ENCODE assay signal across 23 cellular contexts in genomic region chr14:99538733-99539132, GRCh38. TPM values are rescaled to one million over a fixed set of nuclear protein-coding genes. Genes with fewer than 3 reads are reported as not detected.
DNase-seq lines count a peak whose midpoint lies in the region; ATAC-seq, FAIRE-seq and TF ChIP-seq lines count a peak whose summit lies in the region.
"Had no signal": no experiment of that assay in that cellular context is flagged by ENCODE, and none has a peak within 500 bp of the region (broad histone marks: within the 10 kb centered on the region; RNA-seq: fewer than 3 reads in every experiment).

No MANE protein-coding gene starts in this region.

- 100% methylated on average over 2 of the region's 5 CpGs for WGBS in HepG2 (ENCODE audit: low lambda C conversion rate)
- WGBS in right lobe of liver (ENCODE audit: insufficient coverage, low coverage, low lambda C conversion rate, missing lambda C conversion rate) = 53% methylated on average over 3 of the region's 5 CpGs
- 78% methylated on average over 5 of the region's 5 CpGs; no CpG with 5 or more reads in 1 of the 2 experiments for WGBS in H1 (ENCODE audit: extremely low coverage in 1 of 2, insufficient coverage in 1 of 2, insufficient read length in 1 of 2, insufficient replicate concordance in 2 of 2, low coverage in 1 of 2, low lambda C conversion rate in 2 of 2, missing lambda C conversion rate in 1 of 2), 2 experiments
- WGBS in trophoblast cell (ENCODE audit: extremely low coverage, insufficient coverage, insufficient read length) = no CpG with 5 or more reads among the region's 5 CpGs

- H2BK20ac ChIP-seq in H1 (ENCODE audit: low read length) = 0 out of 2 replicates have a peak overlapping the region, but pooled peaks have one; percentile 66

- H3K23me2 ChIP-seq in H1 (ENCODE audit: low read depth, low read length) = no peaks in the 10 kb centered on the region

- H3K4me1 ChIP-seq in HepG2 (ENCODE audit: insufficient read depth, low read length) (peaks cover 51% of the 10 kb centered on the region), right lobe of liver (no peaks in the 10 kb centered on the region), H1 (replicated peaks in 1 of 4; ENCODE audit: control insufficient read depth in 3 of 4, insufficient read depth in 4 of 4, low read length in 3 of 4) (peaks cover 0 to 44% (median 20%) of the 10 kb centered on the region in 4 experiments; a peak in 6 of 7 replicates), trophoblast cell (ENCODE audit: control insufficient read depth in 1 of 2, insufficient read depth in 2 of 2, low read length in 2 of 2) (peaks cover 37 to 43% of the 10 kb centered on the region in 2 experiments), SJCRH30 (peaks cover 60% of the 10 kb centered on the region)

- in situ Hi-C loops in HepG2 (cut with HindIII; ENCODE audit: extremely low pct_ligation_motif_present, low pct_unique_long_range_greater_than_20kb) = no loop called here

- ATAC-seq in HepG2 (no peak), right lobe of liver (no peak), HG03521 (IDR thresholded peaks at IDR 0.05; ENCODE audit: unreplicated experiment) (no peak)
- ATAC-seq: activated naive CD8-positive, alpha-beta T cell treated with anti-CD3 and anti-CD28 coated beads, Interleukin-2, amount 50 U/mL, for 24 hours; left lobe of liver; natural killer cell; sciatic nerve had no signal

- H3K56ac ChIP-seq in H1 (replicated peaks; ENCODE audit: insufficient read length, low read depth, low read length) = no peak overlapping the region

- H4K20me1 ChIP-seq in HepG2 (ENCODE audit: insufficient read depth, low read length) (peaks cover 50% of the 10 kb centered on the region), H1 (replicated peaks in 1 of 2; ENCODE audit: control insufficient read depth in 1 of 2, insufficient read depth in 2 of 2, low read length in 2 of 2) (peaks cover 9 to 20% of the 10 kb centered on the region in 2 experiments)

- H3K27me3 ChIP-seq in HepG2 (ENCODE audit: control insufficient read depth in 1 of 2, insufficient read depth in 2 of 2, low read length in 2 of 2) (no peaks in the 10 kb centered on the region), right lobe of liver (no peaks in the 10 kb centered on the region), H1 (replicated peaks in 1 of 4; ENCODE audit: control insufficient read depth in 3 of 4, extremely low read depth in 1 of 4, insufficient read depth in 3 of 4, low read length in 3 of 4) (no peaks in the 10 kb centered on the region), trophoblast cell (ENCODE audit: insufficient read depth, low read length) (no peaks in the 10 kb centered on the region), SJCRH30 (no peaks in the 10 kb centered on the region)
- H3K27me3 ChIP-seq: BE2C, body of pancreas, pancreas, upper lobe of left lung had no signal

- TF ChIP-seq RAD21 in HepG2 (CRISPR knock-in tag; IDR thresholded peaks at IDR 0.05) (no peak), H1 (IDR thresholded peaks at IDR 0.05 in 1 of 2, conservative IDR thresholded peaks at IDR 0.05 in 1 of 2; ENCODE audit: low read depth in 2 of 2, low read length in 2 of 2) (no peak)

- TF ChIP-seq CTCF in HepG2 (CRISPR knock-in tag; IDR thresholded peaks at IDR 0.05) (no peak), right lobe of liver (IDR thresholded peaks at IDR 0.05) (no peak), H1 (IDR thresholded peaks at IDR 0.05; ENCODE audit: control extremely low read depth in 1 of 3, insufficient read depth in 1 of 3, low read depth in 1 of 3, low read length in 3 of 3) (no peak)

- H3K79me2 ChIP-seq in HepG2 (ENCODE audit: insufficient read depth, low read length) (peaks cover 61% of the 10 kb centered on the region), H1 (ENCODE audit: control insufficient read depth in 1 of 2, insufficient read depth in 2 of 2, low read length in 2 of 2) (peaks cover 0 to 60% of the 10 kb centered on the region in 2 experiments; a peak in 1 of 4 replicates), trophoblast cell (ENCODE audit: control insufficient read depth, insufficient read depth, low read length, poor library complexity) (peaks cover 8% of the 10 kb centered on the region)

- H3K4me3 ChIP-seq in HepG2 (replicated peaks in 1 of 3; ENCODE audit: insufficient read depth in 1 of 3, low read depth in 2 of 3, low read length in 3 of 3) (no peak overlapping the region), right lobe of liver (no peak overlapping the region), H1 (ENCODE audit: extremely low read depth in 1 of 4, insufficient read depth in 2 of 4, low read depth in 3 of 4, low read length in 4 of 4) (no peak overlapping the region), trophoblast cell (ENCODE audit: low read depth, low read length) (no peak overlapping the region), SJCRH30 (no peak overlapping the region)
- H3K4me3 ChIP-seq: body of pancreas, pancreas, upper lobe of left lung had no signal

- no peak for TF ChIP-seq EP300 in HepG2 (IDR thresholded peaks at IDR 0.05; ENCODE audit: low read depth in 2 of 2, low read length in 2 of 2)
- no peak for TF ChIP-seq EP300 in HepG2 (CRISPR knock-in tag; IDR thresholded peaks at IDR 0.05; ENCODE audit: borderline replicate concordance)
- no peak for TF ChIP-seq EP300 in H1 (IDR thresholded peaks at IDR 0.05; ENCODE audit: borderline replicate concordance in 1 of 2, low read depth in 2 of 2, low read length in 2 of 2)

- H4K91ac ChIP-seq in H1 (replicated peaks; ENCODE audit: insufficient read length, low read length) (no peak overlapping the region), trophoblast cell (ENCODE audit: low read depth, low read length) (no peak overlapping the region)

- H2BK5ac ChIP-seq in H1 (ENCODE audit: low read depth, low read length) = 0 out of 2 replicates have a peak overlapping the region, but pooled peaks have one; percentile 52
- no peak overlapping the region for H2BK5ac ChIP-seq in trophoblast cell (ENCODE audit: low read depth, low read length, poor library complexity)

- no TSS peak for BruUV-seq in HepG2 (replicated peaks; lab: Mats Ljungman, UMichigan)

- H3K9ac ChIP-seq in HepG2 (ENCODE audit: insufficient read depth, low read depth, low read length) = no peak overlapping the region
- H3K9ac ChIP-seq in H1 (replicated peaks in 1 of 4; ENCODE audit: extremely low read depth in 1 of 4, low read depth in 3 of 4, low read length in 3 of 4) = no peak overlapping the region
- no peak overlapping the region for H3K9ac ChIP-seq in trophoblast cell (ENCODE audit: low read length)

- H3K9me3 ChIP-seq in HepG2 (ENCODE audit: low read length) = no peaks in the 10 kb centered on the region
- H3K9me3 ChIP-seq in right lobe of liver = no peaks in the 10 kb centered on the region
- no peaks in the 10 kb centered on the region for H3K9me3 ChIP-seq in H1 (ENCODE audit: insufficient read depth in 2 of 2, low read depth in 1 of 2, low read length in 1 of 2)
- H3K9me3 ChIP-seq in trophoblast cell (ENCODE audit: insufficient read depth, low read depth, low read length) = no peaks in the 10 kb centered on the region
- H3K9me3 ChIP-seq in SJCRH30 (replicated peaks) = no peaks in the 10 kb centered on the region
- H3K9me3 ChIP-seq: BE2C, body of pancreas, pancreas, upper lobe of left lung had no signal

- H4K8ac ChIP-seq in H1 (ENCODE audit: extremely low read depth, insufficient read depth, low read length) (no peak overlapping the region), trophoblast cell (ENCODE audit: low read depth, low read length) (no peak overlapping the region)

- POLR2A ChIA-PET in HepG2 (lab: Yijun Ruan, JAX) = no interaction called here
- POLR2A ChIA-PET in H1 (lab: Charles Lee; ENCODE audit: partially characterized antibody) = interaction anchor here (1.0 kb wide), 1 partner anchor 10 kb away, joined by 6 read pairs; no protein-coding TSS in a partner anchor

- DNase-seq in HepG2 (ENCODE audit: low spot score) (no peak), right lobe of liver (no peak), H1 (ENCODE audit: low read depth in 1 of 2, low spot score in 2 of 2) (no peak), trophoblast cell (no peak), SJCRH30 (no peak)
- DNase-seq in activated CD4-positive, alpha-beta T cell treated with anti-CD3 and anti-CD28 coated beads for 4 hours = no peak
- no peak for DNase-seq in effector CD8-positive, alpha-beta T cell (lab: John Stamatoyannopoulos, UW)
- DNase-seq: activated CD4-positive, alpha-beta memory T cell treated with anti-CD3 and anti-CD28 coated beads, Interleukin-2, amount 10 ng/mL, durations not matched to agents 7 days and 5 days; activated gamma-delta T cell treated with Interleukin-2 at 50 U/mL for 16 hours; activated naive CD8-positive, alpha-beta T cell treated with anti-CD3 and anti-CD28 coated beads, Interleukin-2, amount 50 U/mL, for 24 hours; body of pancreas; natural killer cell; NCI-H187; NCI-H526; stimulated activated CD4-positive, alpha-beta T cell treated with anti-CD3 and anti-CD28 coated beads, Interleukin-15, amount 100 ng/mL, for 24 hours had no signal

- H2BK120ac ChIP-seq in H1 (replicated peaks; ENCODE audit: low read depth, low read length) = no peak overlapping the region
- no peak overlapping the region for H2BK120ac ChIP-seq in trophoblast cell (ENCODE audit: insufficient read depth, low read length, poor library complexity)

- H3K14ac ChIP-seq in H1 (ENCODE audit: insufficient read length) = no peak overlapping the region
- no peak overlapping the region for H3K14ac ChIP-seq in trophoblast cell (ENCODE audit: low read length)

- H2BK12ac ChIP-seq in H1 (ENCODE audit: low read depth, low read length) (peak overlapping the region; percentile 92; the same call in 1 of the 2 replicates), trophoblast cell (ENCODE audit: low read length) (no peak overlapping the region)

- H3K4me2 ChIP-seq in HepG2 (ENCODE audit: low read depth, low read length) (no peak overlapping the region), H1 (ENCODE audit: insufficient read depth in 1 of 2, low read depth in 2 of 2, low read length in 2 of 2) (no peak overlapping the region), trophoblast cell (ENCODE audit: low read length) (no peak overlapping the region)

- no peak overlapping the region for H2BK15ac ChIP-seq in H1 (ENCODE audit: low read length)

- H2AFZ ChIP-seq in HepG2 (ENCODE audit: low read length) (no peak overlapping the region), H1 (ENCODE audit: low read length) (no peak overlapping the region), trophoblast cell (ENCODE audit: insufficient read depth, low read length, poor library complexity) (no peak overlapping the region)

- intact Hi-C loops in HepG2 (cut with micrococcal nuclease; ENCODE audit: unreplicated experiment) (no loop called here), right lobe of liver (cut with DNase I) (no loop called here)

- H3K27ac ChIP-seq in HepG2 (ENCODE audit: extremely low read length, insufficient read depth, low read length) (no peak overlapping the region), right lobe of liver (no peak overlapping the region), H1 (ENCODE audit: low read depth, low read length) (no peak overlapping the region), trophoblast cell (ENCODE audit: low read depth, low read length) (no peak overlapping the region), SJCRH30 (no peak overlapping the region)
- H3K27ac ChIP-seq: epithelial cell of prostate, pancreas, upper lobe of left lung had no signal

- H4K5ac ChIP-seq in H1 (ENCODE audit: insufficient read length, low read depth, low read length) = no peak overlapping the region

- H3K4ac ChIP-seq in H1 (replicated peaks; ENCODE audit: insufficient read length, low read depth, low read length) (peak overlapping the region; percentile 21), trophoblast cell (ENCODE audit: low read depth, low read length) (peak overlapping the region; percentile 29)

- TF ChIP-seq POLR2A in HepG2 (IDR thresholded peaks at IDR 0.05; ENCODE audit: insufficient read depth in 1 of 2, low read depth in 2 of 2, low read length in 2 of 2) = no peak
- no peak for TF ChIP-seq POLR2A in right lobe of liver (IDR thresholded peaks at IDR 0.05)
- no peak for TF ChIP-seq POLR2A in H1 (IDR thresholded peaks at IDR 0.05; ENCODE audit: control extremely low read depth in 1 of 2, low read depth in 2 of 2, low read length in 2 of 2)

- CTCF ChIA-PET in HepG2 (lab: Yijun Ruan, JAX; ENCODE audit: low intra/inter-chr PET ratio, low total read pairs) = no interaction called here
- CTCF ChIA-PET in H1 (lab: Charles Lee; ENCODE audit: partially characterized antibody) = interaction anchor here (0.9 to 6.2 kb wide), 16 partner anchors 10 to 213 kb away, joined by 3 to 40 read pairs (median 5); no protein-coding TSS in a partner anchor

- no peak overlapping the region for H3K18ac ChIP-seq in H1 (ENCODE audit: extremely low read depth, low read length)
- peak overlapping the region; percentile 5 for H3K18ac ChIP-seq in trophoblast cell (ENCODE audit: low read length)

- no peak overlapping the region for H4K12ac ChIP-seq in trophoblast cell (ENCODE audit: low read depth, low read length)

- H3K23ac ChIP-seq in H1 (ENCODE audit: insufficient read length) (no peak overlapping the region), trophoblast cell (ENCODE audit: low read length) (no peak overlapping the region)

- H3K79me1 ChIP-seq in H1 (ENCODE audit: low read depth, low read length) (peaks cover 32% of the 10 kb centered on the region), trophoblast cell (ENCODE audit: low read length) (peaks cover 6% of the 10 kb centered on the region)

- peaks cover 0 to 3% of the 10 kb centered on the region in 2 experiments; a peak in 2 of 5 replicates for H3K36me3 ChIP-seq in HepG2 (replicated peaks in 1 of 2; ENCODE audit: control insufficient read depth in 1 of 2, insufficient read depth in 2 of 2, low read length in 2 of 2)
- no peaks in the 10 kb centered on the region for H3K36me3 ChIP-seq in right lobe of liver
- no peaks in the 10 kb centered on the region for H3K36me3 ChIP-seq in H1 (ENCODE audit: control insufficient read depth in 2 of 4, insufficient read depth in 4 of 4, low read length in 3 of 4)
- H3K36me3 ChIP-seq in trophoblast cell (ENCODE audit: control insufficient read depth in 1 of 2, insufficient read depth in 2 of 2, low read length in 2 of 2) = peaks cover 0 to 4% of the 10 kb centered on the region in 2 experiments
- H3K36me3 ChIP-seq in SJCRH30 = no peaks in the 10 kb centered on the region
- H3K36me3 ChIP-seq: pancreas, upper lobe of left lung had no signal

- H2AK5ac ChIP-seq in H1 (ENCODE audit: low read depth, low read length) (peak overlapping the region; percentile 65; the same call in 1 of the 2 replicates), trophoblast cell (ENCODE audit: low read length) (no peak overlapping the region)

- no peak for FAIRE-seq in HepG2 (lab: Jason Lieb, UNC)
- no peak for FAIRE-seq in H1 (lab: Jason Lieb, UNC)
- FAIRE-seq: GM12891, pancreas had no signal

RNA-seq across cellular contexts. Expression of gene CCNK, which starts 57.5 kb away (rescaled TPM):
- total RNA-seq in HepG2 (2016; rRNA removed; fragmentation: Illumina TruSeq; extraction: Trizol) = 9.7 and 16.5 TPM in 2 replicates
- 5.1 and 6.8 TPM in 2 replicates for total RNA-seq in HepG2 (2016; cell fraction: cytosol; rRNA removed; fragmentation: Illumina TruSeq; extraction: Trizol; ENCODE audit: low read depth)
- total RNA-seq in HepG2 (2016; cell fraction: insoluble cytoplasmic fraction; rRNA removed; fragmentation: Illumina TruSeq; extraction: Trizol) = 10.3 and 17.3 TPM in 2 replicates
- total RNA-seq in HepG2 (2016; cell fraction: membrane; rRNA removed; fragmentation: Illumina TruSeq; extraction: Trizol) = 17.8 and 18.8 TPM in 2 replicates
- 27.1 and 31.3 TPM in 2 replicates for total RNA-seq in HepG2 (2016; cell fraction: nucleus; rRNA removed; fragmentation: Illumina TruSeq; extraction: Trizol)
- polyA plus RNA-seq in HepG2 (2011; rRNA removed) = 4.9 and 14.0 TPM in 2 replicates
- 4.0 and 5.4 TPM in 2 replicates for polyA plus RNA-seq in HepG2 (2011; cell fraction: cytosol; rRNA removed)
- 10.8 and 10.9 TPM in 2 replicates for polyA plus RNA-seq in HepG2 (2011; cell fraction: nucleus; rRNA removed)
- polyA plus RNA-seq in HepG2 (2012) = 25.5 and 37.8 TPM in 2 replicates
- polyA plus RNA-seq in HepG2 (2016; cell fraction: cytosol; fragmentation: Illumina TruSeq; extraction: Trizol; ENCODE audit: low read depth) = 13.3 and 14.2 TPM in 2 replicates
- 30.0 and 42.2 TPM in 2 replicates for polyA plus RNA-seq in HepG2 (2016; cell fraction: insoluble cytoplasmic fraction; fragmentation: Illumina TruSeq; extraction: Trizol; ENCODE audit: low read depth)
- polyA plus RNA-seq in HepG2 (2016; cell fraction: membrane; fragmentation: Illumina TruSeq; extraction: Trizol; ENCODE audit: low read depth) = 26.4 and 33.9 TPM in 2 replicates
- 35.3 and 41.4 TPM in 2 replicates for polyA plus RNA-seq in HepG2 (2016; cell fraction: nucleus; fragmentation: Illumina TruSeq; extraction: Trizol; ENCODE audit: insufficient read depth, low read depth)
- 10.0 and 16.9 TPM in 2 replicates for polyA minus RNA-seq in HepG2 (2011; rRNA and poly(A)+ RNA removed; ENCODE audit: low replicate concordance)
- 15.8 and 19.7 TPM in 2 replicates for polyA minus RNA-seq in HepG2 (2011; cell fraction: cytosol; rRNA and poly(A)+ RNA removed)
- 40.8 and 43.4 TPM in 2 replicates for polyA minus RNA-seq in HepG2 (2011; cell fraction: nucleus; rRNA and poly(A)+ RNA removed)
- 10 to 100 TPM; 11.8 to 23.4 (median 15.4) TPM for total RNA-seq in right lobe of liver
- total RNA-seq in H1 (2021; fragmentation: NEBNext Ultra II Directional; extraction: Animal tissue kit (Norgen Biotek cat#: 25700)) = 81.9 and 82.7 TPM in 2 replicates
- 10.7 and 14.7 TPM in 2 replicates for polyA plus RNA-seq in H1 (2011; rRNA removed)
- 12.5 TPM for polyA plus RNA-seq in H1 (2011; cell fraction: cytosol; rRNA removed)
- polyA plus RNA-seq in H1 (2011; cell fraction: nucleus; rRNA removed) = 15.2 TPM
- 52.2 to 103 TPM (median 60.4 TPM) in 4 replicates for polyA plus RNA-seq in H1 (2012, experiment 1 of 2)
- polyA plus RNA-seq in H1 (2012, experiment 2 of 2) = 62.7 TPM
- 53.6 TPM for polyA plus RNA-seq in H1 (2013, experiment 1 of 2)
- 57.8 TPM for polyA plus RNA-seq in H1 (2013, experiment 2 of 2)
- polyA minus RNA-seq in H1 (2011; rRNA and poly(A)+ RNA removed) = 17.0 and 27.3 TPM in 2 replicates
- polyA minus RNA-seq in H1 (2011; cell fraction: cytosol; rRNA and poly(A)+ RNA removed) = 37.3 TPM
- polyA minus RNA-seq in H1 (2011; cell fraction: nucleus; rRNA and poly(A)+ RNA removed) = 21.9 TPM
- polyA plus RNA-seq in trophoblast cell (2013) = 105 TPM in 2 replicates
- total RNA-seq in SJCRH30 (2014; rRNA removed; shearing (Covaris generic)) = 17.5 and 18.6 TPM in 2 replicates

RNA-seq across cellular contexts. Expression of gene SETD3, which starts 58.1 kb away (rescaled TPM):
- total RNA-seq in HepG2 (2016; rRNA removed; fragmentation: Illumina TruSeq; extraction: Trizol) = 67.1 and 71.2 TPM in 2 replicates
- total RNA-seq in HepG2 (2016; cell fraction: cytosol; rRNA removed; fragmentation: Illumina TruSeq; extraction: Trizol; ENCODE audit: low read depth) = 486 and 562 TPM in 2 replicates
- 65.7 and 69.4 TPM in 2 replicates for total RNA-seq in HepG2 (2016; cell fraction: insoluble cytoplasmic fraction; rRNA removed; fragmentation: Illumina TruSeq; extraction: Trizol)
- 174 and 189 TPM in 2 replicates for total RNA-seq in HepG2 (2016; cell fraction: membrane; rRNA removed; fragmentation: Illumina TruSeq; extraction: Trizol)
- 32.6 and 38.0 TPM in 2 replicates for total RNA-seq in HepG2 (2016; cell fraction: nucleus; rRNA removed; fragmentation: Illumina TruSeq; extraction: Trizol)
- 26.6 and 30.3 TPM in 2 replicates for polyA plus RNA-seq in HepG2 (2011; rRNA removed)
- 17.9 and 21.3 TPM in 2 replicates for polyA plus RNA-seq in HepG2 (2011; cell fraction: cytosol; rRNA removed)
- 9.0 and 9.6 TPM in 2 replicates for polyA plus RNA-seq in HepG2 (2011; cell fraction: nucleus; rRNA removed)
- polyA plus RNA-seq in HepG2 (2012) = 30.1 and 35.9 TPM in 2 replicates
- polyA plus RNA-seq in HepG2 (2016; cell fraction: cytosol; fragmentation: Illumina TruSeq; extraction: Trizol; ENCODE audit: low read depth) = 31.4 and 32.0 TPM in 2 replicates
- 60.4 and 64.7 TPM in 2 replicates for polyA plus RNA-seq in HepG2 (2016; cell fraction: insoluble cytoplasmic fraction; fragmentation: Illumina TruSeq; extraction: Trizol; ENCODE audit: low read depth)
- polyA plus RNA-seq in HepG2 (2016; cell fraction: membrane; fragmentation: Illumina TruSeq; extraction: Trizol; ENCODE audit: low read depth) = 47.6 and 54.1 TPM in 2 replicates
- 32.3 and 34.4 TPM in 2 replicates for polyA plus RNA-seq in HepG2 (2016; cell fraction: nucleus; fragmentation: Illumina TruSeq; extraction: Trizol; ENCODE audit: insufficient read depth, low read depth)
- polyA minus RNA-seq in HepG2 (2011; rRNA and poly(A)+ RNA removed; ENCODE audit: low replicate concordance) = 45.8 and 74.7 TPM in 2 replicates
- 54.3 and 55.8 TPM in 2 replicates for polyA minus RNA-seq in HepG2 (2011; cell fraction: cytosol; rRNA and poly(A)+ RNA removed)
- polyA minus RNA-seq in HepG2 (2011; cell fraction: nucleus; rRNA and poly(A)+ RNA removed) = 34.1 and 34.2 TPM in 2 replicates
- 10 to 100 TPM; 24.7 to 42.0 (median 28.8) TPM for total RNA-seq in right lobe of liver
- 60.1 and 64.0 TPM in 2 replicates for total RNA-seq in H1 (2021; fragmentation: NEBNext Ultra II Directional; extraction: Animal tissue kit (Norgen Biotek cat#: 25700))
- polyA plus RNA-seq in H1 (2011; rRNA removed) = 16.0 and 24.0 TPM in 2 replicates
- 25.0 TPM for polyA plus RNA-seq in H1 (2011; cell fraction: cytosol; rRNA removed)
- 18.3 TPM for polyA plus RNA-seq in H1 (2011; cell fraction: nucleus; rRNA removed)
- 33.2 to 61.8 TPM (median 36.0 TPM) in 4 replicates for polyA plus RNA-seq in H1 (2012, experiment 1 of 2)
- 7.7 TPM for polyA plus RNA-seq in H1 (2012, experiment 2 of 2)
- 42.9 TPM for polyA plus RNA-seq in H1 (2013, experiment 1 of 2)
- polyA plus RNA-seq in H1 (2013, experiment 2 of 2) = 46.9 TPM
- polyA minus RNA-seq in H1 (2011; rRNA and poly(A)+ RNA removed) = 44.8 and 60.0 TPM in 2 replicates
- 33.7 TPM for polyA minus RNA-seq in H1 (2011; cell fraction: cytosol; rRNA and poly(A)+ RNA removed)
- 68.5 TPM for polyA minus RNA-seq in H1 (2011; cell fraction: nucleus; rRNA and poly(A)+ RNA removed)
- polyA plus RNA-seq in trophoblast cell (2013) = 81.6 and 81.8 TPM in 2 replicates
- 72.6 and 79.4 TPM in 2 replicates for total RNA-seq in SJCRH30 (2014; rRNA removed; shearing (Covaris generic))
